Comparison of ENCODE assay signal across 20 cellular contexts in the genomic region with DNA sequence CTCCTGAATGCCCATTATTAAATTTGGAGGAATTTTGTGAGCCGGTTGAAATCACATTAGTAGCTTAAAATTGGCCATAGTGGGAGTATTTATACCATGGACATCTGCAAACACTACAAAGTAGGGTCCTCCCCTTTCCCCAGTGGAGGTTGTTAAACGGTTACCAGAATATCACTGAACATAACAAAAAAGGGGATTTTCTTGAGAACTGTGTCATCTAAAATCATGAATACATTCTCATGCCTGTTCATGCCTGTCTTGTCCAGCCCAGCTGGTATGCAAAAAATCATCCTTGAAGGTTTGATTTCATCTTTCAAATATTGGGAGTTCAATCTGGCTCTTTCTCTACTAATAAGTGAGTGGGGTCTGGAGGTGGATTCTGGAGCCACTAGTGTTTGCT.
"Had no signal": no experiment of that assay in that cellular context is flagged by ENCODE, and none has a peak within 500 bp of the region (broad histone marks: within the 10 kb centered on the region; RNA-seq: fewer than 3 reads in every experiment).

No MANE protein-coding gene starts in this region.

- ATAC-seq: activated T-cell treated with anti-CD3 and anti-CD28 coated beads, Interleukin-2, amount 50 U/mL, for 72 hours had no signal

- H3K4me3 ChIP-seq: coronary artery, dorsolateral prefrontal cortex, esophagus muscularis mucosa had no signal

- H3K36me3 ChIP-seq: brain microvascular endothelial cell, esophagus muscularis mucosa had no signal

- H3K27ac ChIP-seq: brain microvascular endothelial cell, coronary artery, dorsolateral prefrontal cortex, esophagus muscularis mucosa had no signal

- H3K9me3 ChIP-seq: esophagus muscularis mucosa had no signal

- FAIRE-seq: frontal cortex had no signal

- H3K27me3 ChIP-seq: brain microvascular endothelial cell, dorsolateral prefrontal cortex, esophagus muscularis mucosa had no signal

- DNase-seq: activated CD4-positive, alpha-beta memory T cell treated with anti-CD3 and anti-CD28 coated beads, Interleukin-2, amount 10 ng/mL, durations not matched to agents 7 days and 5 days; activated CD4-positive, alpha-beta T cell treated with anti-CD3 and anti-CD28 coated beads for 4 hours; activated CD4-positive, alpha-beta T cell treated with anti-CD3 and anti-CD28 coated beads, Interleukin-2, amount 10 ng/mL, durations not matched to agents 7 days and 5 days; activated CD4-positive, alpha-beta T cell treated with anti-CD3 and anti-CD28 coated beads, Interleukin-2, amount 50 U/mL, for 4 hours; activated CD4-positive, CD25-positive, alpha-beta regulatory T cell; activated CD4-positive, CD25-positive, alpha-beta regulatory T cell treated with anti-CD3 and anti-CD28 coated beads, Interleukin-2, amount 50 U/mL, for 72 hours; activated CD8-positive, alpha-beta memory T cell treated with anti-CD3 and anti-CD28 coated beads, Interleukin-2, amount 50 U/mL, for 48 hours; activated gamma-delta T cell; activated naive CD4-positive, alpha-beta T cell; activated naive CD4-positive, alpha-beta T cell treated with anti-CD3 and anti-CD28 coated beads, Interleukin-2, amount 50 U/mL, for 16 hours; activated T-cell treated with anti-CD3 and anti-CD28 coated beads for 4 hours; activated T-cell treated with anti-CD3 and anti-CD28 coated beads, Interleukin-2, amount 50 U/mL, for 24 hours; activated T-cell treated with anti-CD3 and anti-CD28 coated beads, Interleukin-2, amount 50 U/mL, for 72 hours; cerebellar nuclear complex; effector memory CD4-positive, alpha-beta T cell had no signal
